In the genomic region with DNA sequence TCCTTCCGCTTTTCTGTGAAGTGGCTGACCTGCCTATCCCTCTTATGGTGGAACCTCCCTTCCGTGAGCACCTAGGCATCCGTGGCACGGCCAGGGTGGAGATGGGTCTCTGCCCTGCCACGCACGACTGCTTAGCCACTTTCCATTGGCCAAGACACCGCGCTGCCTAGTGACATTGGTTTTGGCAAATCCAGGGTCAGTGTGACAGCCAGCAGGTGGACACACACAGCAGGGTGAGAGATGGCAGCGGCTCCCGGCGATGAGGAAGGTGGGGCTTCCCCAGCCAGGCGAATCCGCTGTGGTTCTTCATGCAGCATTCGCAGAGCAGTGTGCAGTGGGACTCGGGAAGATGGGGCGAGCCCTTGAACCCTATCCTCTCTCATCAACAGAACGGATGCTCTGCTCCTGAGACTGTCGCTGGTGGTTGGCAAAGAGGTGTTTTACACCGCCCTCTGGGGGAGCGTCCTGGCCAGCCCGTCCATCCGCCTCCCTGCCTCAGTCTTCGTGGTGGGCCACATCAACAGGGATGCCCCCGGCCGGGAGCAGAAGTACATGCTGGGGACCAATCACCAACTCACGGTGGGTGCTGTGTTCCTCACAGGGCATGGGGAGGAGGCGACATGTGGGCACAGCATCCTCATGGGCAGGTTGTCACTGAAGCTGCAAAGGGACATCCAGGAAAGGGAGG, we compare ENCODE assay signal across 18 cellular contexts.
"Had no signal": no experiment of that assay in that cellular context is flagged by ENCODE, and none has a peak within 500 bp of the region (broad histone marks: within the 10 kb centered on the region; RNA-seq: fewer than 3 reads in every experiment).

No MANE protein-coding gene starts in this region.

- H3K27me3 Mint-ChIP-seq: activated B cell treated with CpG ODN at 0.5 μM for 24 hours; activated CD8-positive, alpha-beta T cell treated with anti-CD3 and anti-CD28 coated beads for 36 hours; activated naive CD4-positive, alpha-beta T cell treated with anti-CD3 and anti-CD28 coated beads, Interleukin-2, amount 10 ng/mL, durations not matched to agents 7 days and 5 days; central memory CD8-positive, alpha-beta T cell; dendritic cell treated with granulocyte-macrophage colony-stimulating factor and Interleukin-4, amounts not matched to agents 40 ng/mL and 50 ng/mL, for 4 days had no signal

- H3K27ac ChIP-seq: esophagus muscularis mucosa, gastroesophageal sphincter, heart left ventricle, left lung, prostate gland, right atrium auricular region, tibial artery, uterus had no signal

- H3K4me1 ChIP-seq: gastroesophageal sphincter, prostate gland, right atrium auricular region, tibial artery, uterus had no signal

- H3K9me3 ChIP-seq: esophagus muscularis mucosa, gastroesophageal sphincter, heart left ventricle, left lung, prostate gland, right atrium auricular region, tibial artery, uterus had no signal

- H3K36me3 ChIP-seq: prostate gland, right atrium auricular region, uterus had no signal

- ATAC-seq: gastroesophageal sphincter, heart left ventricle, left lung had no signal

- H3K4me3 ChIP-seq: esophagus muscularis mucosa, gastroesophageal sphincter, heart left ventricle, left lung, prostate gland, right atrium auricular region, tibial artery, uterus had no signal

- H3K9me3 Mint-ChIP-seq: activated B cell treated with CpG ODN at 0.5 μM for 24 hours; activated CD8-positive, alpha-beta T cell treated with anti-CD3 and anti-CD28 coated beads for 36 hours; activated naive CD4-positive, alpha-beta T cell treated with anti-CD3 and anti-CD28 coated beads, Interleukin-2, amount 10 ng/mL, durations not matched to agents 7 days and 5 days; activated T-cell treated with anti-CD3 and anti-CD28 coated beads, Interleukin-2, amount 50 U/mL, for 4 hours; central memory CD8-positive, alpha-beta T cell; dendritic cell treated with granulocyte-macrophage colony-stimulating factor and Interleukin-4, amounts not matched to agents 40 ng/mL and 50 ng/mL, for 4 days had no signal

- H3K27ac Mint-ChIP-seq: activated B cell treated with CpG ODN at 0.5 μM for 24 hours; activated CD8-positive, alpha-beta T cell treated with anti-CD3 and anti-CD28 coated beads for 36 hours; activated naive CD4-positive, alpha-beta T cell treated with anti-CD3 and anti-CD28 coated beads, Interleukin-2, amount 10 ng/mL, durations not matched to agents 7 days and 5 days had no signal

- DNase-seq: activated B cell treated with CpG ODN at 0.5 μM for 24 hours; activated CD4-positive, alpha-beta T cell treated with anti-CD3 and anti-CD28 coated beads for 4 hours; activated T-cell treated with anti-CD3 and anti-CD28 coated beads, Interleukin-2, amount 50 U/mL, for 4 hours; effector CD8-positive, alpha-beta T cell; heart left ventricle; left lung; stimulated activated CD4-positive, alpha-beta T cell treated with anti-CD3 and anti-CD28 coated beads, Interleukin-12 subunit alpha, Interleukin-12 subunit beta, amount 100 ng/mL, for 4 hours; stimulated activated naive CD8-positive, alpha-beta T cell treated with anti-CD3 and anti-CD28 coated beads, Interleukin-15, Interleukin-2, amounts not matched to agents 100 U/mL and 50 U/mL, for 24 hours; tibial artery; uterus had no signal

- H3K4me3 Mint-ChIP-seq: activated B cell treated with CpG ODN at 0.5 μM for 24 hours; activated CD8-positive, alpha-beta T cell treated with anti-CD3 and anti-CD28 coated beads for 36 hours; activated naive CD4-positive, alpha-beta T cell treated with anti-CD3 and anti-CD28 coated beads, Interleukin-2, amount 10 ng/mL, durations not matched to agents 7 days and 5 days; activated T-cell treated with anti-CD3 and anti-CD28 coated beads, Interleukin-2, amount 50 U/mL, for 4 hours; central memory CD8-positive, alpha-beta T cell; dendritic cell treated with granulocyte-macrophage colony-stimulating factor and Interleukin-4, amounts not matched to agents 40 ng/mL and 50 ng/mL, for 4 days had no signal

- H3K27me3 ChIP-seq: esophagus muscularis mucosa, gastroesophageal sphincter, heart left ventricle, left lung, right atrium auricular region, tibial artery, uterus had no signal
